In the genomic region with DNA sequence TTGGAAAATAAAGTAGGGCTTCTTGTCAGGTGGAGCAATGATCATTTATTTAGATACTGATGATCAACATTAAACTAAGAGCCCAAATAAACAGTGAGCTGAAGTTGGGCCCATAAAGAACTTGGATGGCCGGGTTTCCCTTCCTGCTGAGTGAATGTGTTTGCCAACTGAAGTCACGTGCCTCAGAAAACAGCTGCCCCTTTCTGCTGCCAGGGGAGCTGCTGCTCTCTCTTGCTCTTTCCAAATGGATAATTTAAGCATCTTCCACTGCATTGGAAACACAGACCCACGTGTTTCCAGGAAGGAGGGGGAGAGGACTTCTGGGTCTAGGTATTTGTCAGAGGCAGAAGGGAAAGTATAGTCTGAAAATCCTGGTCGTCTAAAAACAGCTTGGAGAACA, we compare ENCODE assay signal across 11 cellular contexts. TPM values are rescaled to one million over a fixed set of nuclear protein-coding genes. Genes with fewer than 3 reads are reported as not detected.
DNase-seq lines count a peak whose midpoint lies in the region; ATAC-seq and TF ChIP-seq lines count a peak whose summit lies in the region.
"Had no signal": no experiment of that assay in that cellular context is flagged by ENCODE, and none has a peak within 500 bp of the region (broad histone marks: within the 10 kb centered on the region; RNA-seq: fewer than 3 reads in every experiment).

No MANE protein-coding gene starts in this region.

- H3K4me1 Mint-ChIP-seq in activated T-cell treated with anti-CD3 and anti-CD28 coated beads, Interleukin-2, amount 50 U/mL, for 4 hours (ENCODE audit: low read depth) = no peaks in the 10 kb centered on the region
- H3K4me1 Mint-ChIP-seq: central memory CD8-positive, alpha-beta T cell had no signal

- H3K4me3 ChIP-seq in SK-N-SH (ENCODE audit: low read depth in 2 of 2, low read length in 1 of 2) (no peak overlapping the region), body of pancreas (no peak overlapping the region), left lung (no peak overlapping the region), aorta (ENCODE audit: low read length in 2 of 2) (no peak overlapping the region)

- no peak for TF ChIP-seq POLR2A in body of pancreas (IDR thresholded peaks at IDR 0.05)

- H3K36me3 Mint-ChIP-seq in activated T-cell treated with anti-CD3 and anti-CD28 coated beads, Interleukin-2, amount 50 U/mL, for 4 hours (ENCODE audit: insufficient read depth) = no peaks in the 10 kb centered on the region

- WGBS in SK-N-SH (ENCODE audit: low lambda C conversion rate) = 21% methylated on average over 4 of the region's 4 CpGs
- WGBS in body of pancreas, 2 donors = 6 to 32% methylated on average over 3 to 4 of the region's 4 CpGs
- 1% methylated on average over 4 of the region's 4 CpGs for WGBS in aorta, 2 donors

- CTCF ChIA-PET in SK-N-SH (lab: Yijun Ruan, JAX) = interaction anchor here (1.2 kb wide), 1 partner anchor 189 kb away, joined by 3 read pairs; no protein-coding TSS in a partner anchor

- H3K79me2 ChIP-seq in SK-N-SH (ENCODE audit: insufficient read depth) = no peaks in the 10 kb centered on the region

- no peak for TF ChIP-seq EP300 in SK-N-SH (IDR thresholded peaks at IDR 0.05; ENCODE audit: borderline replicate concordance in 1 of 2, low read depth in 1 of 2, low read length in 1 of 2)

- no peaks in the 10 kb centered on the region for H4K20me1 ChIP-seq in SK-N-SH (ENCODE audit: insufficient read depth)

- H3K4me2 ChIP-seq in SK-N-SH = no peak overlapping the region

- intact Hi-C loops in body of pancreas (cut with DNase I) = no loop called here
- intact Hi-C loops in left lung (cut with DNase I) = no loop called here
- intact Hi-C loops in aorta (cut with DNase I) = loop anchor here in 1 of 2 donors (10.0 kb wide), 1 partner anchor 144 kb away; no protein-coding TSS in a partner anchor

- TF ChIP-seq CTCF in SK-N-SH (IDR thresholded peaks at IDR 0.05) (no peak), body of pancreas (IDR thresholded peaks at IDR 0.05) (no peak), left lung (IDR thresholded peaks at IDR 0.05) (no peak)

- H3F3A ChIP-seq in SK-N-SH (replicated peaks; ENCODE audit: insufficient read depth) = no peaks in the 10 kb centered on the region

- no peak for TF ChIP-seq RAD21 in SK-N-SH (IDR thresholded peaks at IDR 0.05; ENCODE audit: low read length)

- H3K27me3 ChIP-seq in SK-N-SH (ENCODE audit: insufficient read depth) = no peaks in the 10 kb centered on the region
- no peaks in the 10 kb centered on the region for H3K27me3 ChIP-seq in body of pancreas
- no peaks in the 10 kb centered on the region for H3K27me3 ChIP-seq in left lung
- no peaks in the 10 kb centered on the region for H3K27me3 ChIP-seq in aorta (ENCODE audit: control insufficient read depth in 1 of 2, insufficient read depth in 2 of 2, low read length in 1 of 2)

- no peak for ATAC-seq in SK-N-SH treated with all-trans-retinoic acid at 6 μM for 48 hours
- ATAC-seq in body of pancreas = peak; percentile 60
- peak; percentile 67 for ATAC-seq in left lung
- peak; percentile 63 for ATAC-seq in aorta (ENCODE audit: low FRiP score)
- no peak for ATAC-seq in GM18511 (IDR thresholded peaks at IDR 0.05; ENCODE audit: unreplicated experiment)
- no peak for ATAC-seq in activated T-cell treated with anti-CD3 and anti-CD28 coated beads, Interleukin-2, amount 50 U/mL, for 4 hours

- H3K36me3 ChIP-seq in SK-N-SH (replicated peaks in 1 of 2; ENCODE audit: control insufficient read depth in 1 of 2, insufficient read depth in 2 of 2, low read length in 1 of 2) = no peaks in the 10 kb centered on the region
- H3K36me3 ChIP-seq in body of pancreas (replicated peaks in 1 of 2; ENCODE audit: insufficient read depth in 1 of 2, low read depth in 2 of 2) = no peaks in the 10 kb centered on the region
- no peaks in the 10 kb centered on the region for H3K36me3 ChIP-seq in left lung
- H3K36me3 ChIP-seq in aorta (ENCODE audit: control insufficient read depth in 1 of 2, insufficient read depth in 2 of 2, low read length in 1 of 2) = no peaks in the 10 kb centered on the region

- H3K9me3 ChIP-seq in SK-N-SH (no peaks in the 10 kb centered on the region), body of pancreas (no peaks in the 10 kb centered on the region), left lung (no peaks in the 10 kb centered on the region), aorta (ENCODE audit: control insufficient read depth, low read length) (no peaks in the 10 kb centered on the region)

- DNase-seq in SK-N-SH (peak; percentile 6), body of pancreas (peak; percentile 17 to 45 (median 30)), left lung (no peak), aorta (peak in 1 of 2 donors; percentile 55), EL (no peak)
- no peak for DNase-seq in activated T-cell treated with anti-CD3 and anti-CD28 coated beads, Interleukin-2, amount 50 U/mL, for 4 hours
- DNase-seq: activated CD4-positive, alpha-beta T cell treated with anti-CD3 and anti-CD28 coated beads for 1 hour; NCI-H1930 had no signal

- no peaks in the 10 kb centered on the region for H3K27me3 Mint-ChIP-seq in activated T-cell treated with anti-CD3 and anti-CD28 coated beads, Interleukin-2, amount 50 U/mL, for 4 hours (ENCODE audit: low read depth)
- H3K27me3 Mint-ChIP-seq: central memory CD8-positive, alpha-beta T cell had no signal

- H3K4me3 Mint-ChIP-seq in activated T-cell treated with anti-CD3 and anti-CD28 coated beads, Interleukin-2, amount 50 U/mL, for 4 hours = no peak overlapping the region
- H3K4me3 Mint-ChIP-seq: central memory CD8-positive, alpha-beta T cell had no signal

- H3K9me3 Mint-ChIP-seq in activated T-cell treated with anti-CD3 and anti-CD28 coated beads, Interleukin-2, amount 50 U/mL, for 4 hours = peaks cover 4% of the 10 kb centered on the region

- no peaks in the 10 kb centered on the region for H3K9me2 ChIP-seq in SK-N-SH

- H2AFZ ChIP-seq in SK-N-SH (ENCODE audit: low read depth) = no peak overlapping the region

- H3K27ac ChIP-seq in SK-N-SH (ENCODE audit: low read depth in 2 of 2, low read length in 1 of 2) = no peak overlapping the region
- no peak overlapping the region for H3K27ac ChIP-seq in body of pancreas
- H3K27ac ChIP-seq in left lung = no peak overlapping the region
- no peak overlapping the region for H3K27ac ChIP-seq in aorta (ENCODE audit: low read depth in 1 of 2, low read length in 2 of 2)

- no peak overlapping the region for H3K9ac ChIP-seq in SK-N-SH

- H3K4me1 ChIP-seq in SK-N-SH (ENCODE audit: control insufficient read depth in 1 of 2, insufficient read depth in 2 of 2, low read depth in 1 of 2, low read length in 1 of 2) (peaks cover 0 to 6% of the 10 kb centered on the region in 2 experiments; a peak in 2 of 4 replicates), body of pancreas (no peaks in the 10 kb centered on the region), left lung (no peaks in the 10 kb centered on the region), aorta (ENCODE audit: control insufficient read depth in 1 of 2, insufficient read depth in 2 of 2, low read length in 2 of 2) (peaks cover 0 to 4% of the 10 kb centered on the region in 2 donors)

- POLR2A ChIA-PET in SK-N-SH (lab: Yijun Ruan, JAX) = no interaction called here

TF ChIP-seq in SK-N-SH, 30 proteins besides CTCF, POLR2A, EP300 and RAD21:
- TF ChIP-seq POLR2AphosphoS5 (IDR thresholded peaks at IDR 0.05; ENCODE audit: low read depth, low read length) = no peak
- TF ChIP-seq, protein P1, sequence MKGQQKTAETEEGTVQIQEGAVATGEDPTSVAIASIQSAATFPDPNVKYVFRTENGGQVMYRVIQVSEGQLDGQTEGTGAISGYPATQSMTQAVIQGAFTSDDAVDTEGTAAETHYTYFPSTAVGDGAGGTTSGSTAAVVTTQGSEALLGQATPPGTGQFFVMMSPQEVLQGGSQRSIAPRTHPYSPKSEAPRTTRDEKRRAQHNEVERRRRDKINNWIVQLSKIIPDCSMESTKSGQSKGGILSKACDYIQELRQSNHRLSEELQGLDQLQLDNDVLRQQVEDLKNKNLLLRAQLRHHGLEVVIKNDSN (IDR thresholded peaks at IDR 0.05; ENCODE audit: borderline replicate concordance, low read depth) = peak; percentile 37; the same call in 1 of the 2 replicates

TF ChIP-seq in SK-N-SH treated with all-trans-retinoic acid at 6 μM for 48 hours, 23 proteins besides CTCF, POLR2A, EP300 and RAD21 (continues in another document):
- TF ChIP-seq, protein P2, sequence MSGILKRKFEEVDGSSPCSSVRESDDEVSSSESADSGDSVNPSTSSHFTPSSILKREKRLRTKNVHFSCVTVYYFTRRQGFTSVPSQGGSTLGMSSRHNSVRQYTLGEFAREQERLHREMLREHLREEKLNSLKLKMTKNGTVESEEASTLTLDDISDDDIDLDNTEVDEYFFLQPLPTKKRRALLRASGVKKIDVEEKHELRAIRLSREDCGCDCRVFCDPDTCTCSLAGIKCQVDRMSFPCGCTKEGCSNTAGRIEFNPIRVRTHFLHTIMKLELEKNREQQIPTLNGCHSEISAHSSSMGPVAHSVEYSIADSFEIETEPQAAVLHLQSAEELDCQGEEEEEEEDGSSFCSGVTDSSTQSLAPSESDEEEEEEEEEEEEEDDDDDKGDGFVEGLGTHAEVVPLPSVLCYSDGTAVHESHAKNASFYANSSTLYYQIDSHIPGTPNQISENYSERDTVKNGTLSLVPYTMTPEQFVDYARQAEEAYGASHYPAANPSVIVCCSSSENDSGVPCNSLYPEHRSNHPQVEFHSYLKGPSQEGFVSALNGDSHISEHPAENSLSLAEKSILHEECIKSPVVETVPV (CRISPR knock-in tag; IDR thresholded peaks at IDR 0.05) = no peak

RNA-seq across cellular contexts. Expression of a gene that starts 22.9 kb away (rescaled TPM):
- polyA plus RNA-seq in SK-N-SH (2012; rRNA removed) (0.02 TPM in 2 replicates), aorta (under 1 TPM in 1 of 2 donors, not detected in 1; 0.75 TPM)
- 0.03 TPM in 2 replicates for polyA plus RNA-seq in SK-N-SH (2012; cell fraction: cytosol; rRNA removed)
- 0.01 and 0.02 TPM in 2 replicates for polyA plus RNA-seq in SK-N-SH (2012; cell fraction: nucleus; rRNA removed)
- total RNA-seq in body of pancreas (1 to 10 TPM in 1 of 2 donors, under 1 TPM in 1; 0.78 to 2.6 TPM), left lung (1 to 10 TPM; 4.0 to 9.3 TPM), aorta (1 to 10 TPM; 2.4 to 7.5 TPM)
- under 1 TPM in 1 of 3 donors, not detected in 2; 0.03 TPM for total RNA-seq in activated T-cell treated with anti-CD3 and anti-CD28 coated beads, Interleukin-2, amount 50 U/mL, for 4 hours

Comparison
In these comparisons a context has a peak if more than half of its experiments do, and no peak if none do; other contexts are left out.
1. DNase-seq: peak in SK-N-SH (single experiment) and body of pancreas (4 of 4); none in left lung (0 of 2), activated T-cell treated with anti-CD3 and anti-CD28 coated beads, Interleukin-2, amount 50 U/mL, for 4 hours (single experiment) and EL (single experiment).
2. ATAC-seq: peak in body of pancreas (single experiment), left lung (single experiment) and aorta (single experiment); none in SK-N-SH treated with all-trans-retinoic acid at 6 μM for 48 hours (single experiment), GM18511 (single experiment) and activated T-cell treated with anti-CD3 and anti-CD28 coated beads, Interleukin-2, amount 50 U/mL, for 4 hours (0 of 2).